In the genomic region with DNA sequence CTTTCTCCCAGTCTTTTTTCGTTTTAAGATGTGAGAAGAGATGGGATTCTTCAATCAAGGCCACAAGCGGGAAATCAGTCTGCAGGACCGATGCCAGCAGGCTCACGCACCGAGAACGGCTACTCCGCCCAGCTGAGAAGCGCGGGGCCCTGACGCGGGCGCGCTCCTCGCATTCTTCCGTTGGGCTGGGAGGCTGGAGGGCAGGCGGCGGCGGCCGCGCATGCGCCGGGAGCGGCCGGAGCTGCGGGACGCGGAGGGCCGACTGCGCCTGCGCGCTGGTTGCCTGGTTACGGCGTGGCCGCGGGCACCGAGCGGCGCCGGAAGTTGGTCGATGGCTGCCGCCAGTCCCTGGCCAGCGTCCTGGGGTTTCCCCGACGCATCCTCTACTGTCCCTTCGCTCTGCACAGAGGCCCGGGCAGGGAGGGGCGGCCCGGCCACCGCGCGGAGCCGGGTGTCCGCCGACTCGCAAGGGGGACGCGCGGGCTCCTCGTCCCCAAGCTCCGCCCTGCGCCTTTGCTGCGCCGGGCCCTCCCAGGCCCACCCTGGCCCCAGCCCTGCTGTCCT, we compare ENCODE assay signal across 8 cellular contexts. TPM values are rescaled to one million over a fixed set of nuclear protein-coding genes. Genes with fewer than 3 reads are reported as not detected.
DNase-seq lines count a peak whose midpoint lies in the region; ATAC-seq and TF ChIP-seq lines count a peak whose summit lies in the region.

No MANE protein-coding gene starts in this region.

- H3K36me3 ChIP-seq in H7 (replicated peaks; ENCODE audit: control insufficient read depth, insufficient read depth, low read length) = no peaks in the 10 kb centered on the region; the same call in 1 of the 2 replicates
- H3K36me3 ChIP-seq in RWPE2 (ENCODE audit: low read depth) = peaks cover 19% of the 10 kb centered on the region
- H3K36me3 ChIP-seq in stomach = peaks cover 0 to 11% (median 4%) of the 10 kb centered on the region in 4 donors

- peaks cover 43% of the 10 kb centered on the region for H3K4me1 Mint-ChIP-seq in neural crest cell

- H3K27ac Mint-ChIP-seq in neural crest cell (ENCODE audit: unreplicated experiment) = peak overlapping the region; percentile 98

- H3K27me3 Mint-ChIP-seq in neural crest cell (ENCODE audit: low read depth) = peaks cover 2% of the 10 kb centered on the region

- DNase-seq in G401 (ENCODE audit: low spot score) (peak; percentile 90), H7 (peak; percentile 99), LoVo (ENCODE audit: low spot score) (peak; percentile 95), RWPE2 (ENCODE audit: low spot score) (peak; percentile 90), activated gamma-delta T cell (lab: John Stamatoyannopoulos, UW) (peak; percentile 96), foreskin fibroblast (peak; percentile 74 to 95), neural crest cell (ENCODE audit: low read depth, low spot score) (peak; percentile 95), stomach (peak; percentile 95)

- H3K36me3 Mint-ChIP-seq in neural crest cell (ENCODE audit: low read depth) = no peaks in the 10 kb centered on the region

- no peak for TF ChIP-seq EP300 in stomach (IDR thresholded peaks at IDR 0.05)

- H3K4me3 ChIP-seq in H7 (ENCODE audit: insufficient read depth, low read depth, low read length) (peak overlapping the region; percentile 70), RWPE2 (ENCODE audit: severe bottlenecking) (peak overlapping the region; percentile 47), foreskin fibroblast (ENCODE audit: low read depth in 1 of 2, low read length in 2 of 2) (peak overlapping the region; percentile 68 to 70), stomach (peak overlapping the region; percentile 61 to 83 (median 64))

- H3K27me3 ChIP-seq in H7 (ENCODE audit: control insufficient read depth, insufficient read depth, low read length) = no peaks in the 10 kb centered on the region
- H3K27me3 ChIP-seq in RWPE2 (ENCODE audit: insufficient read depth, poor library complexity, severe bottlenecking) = no peaks in the 10 kb centered on the region
- peaks cover 0 to 5% (median 0%) of the 10 kb centered on the region in 3 donors for H3K27me3 ChIP-seq in stomach

- peak overlapping the region; percentile 82 for H3K27ac ChIP-seq in RWPE2 (ENCODE audit: poor library complexity, severe bottlenecking)
- peak overlapping the region; percentile 100 for H3K27ac ChIP-seq in stomach

- H3K9me3 ChIP-seq in RWPE2 (ENCODE audit: severe bottlenecking) = no peaks in the 10 kb centered on the region
- H3K9me3 ChIP-seq in stomach = no peaks in the 10 kb centered on the region

- intact Hi-C loops in stomach (cut with DNase I; ENCODE audit: low total_unique reads) = no loop called here

- TF ChIP-seq POLR2A in stomach (IDR thresholded peaks at IDR 0.05) = no peak

- peak; percentile 52 for ATAC-seq in RWPE2 (ENCODE audit: low read depth)

- H3K9me3 Mint-ChIP-seq in neural crest cell = no peaks in the 10 kb centered on the region

- WGBS in stomach, 5 donors = 0 to 2% (median 0%) methylated on average over 21 to 63 of the region's 63 CpGs

- H3K4me1 ChIP-seq in RWPE2 (ENCODE audit: insufficient read depth, poor library complexity, severe bottlenecking) (peaks cover 10% of the 10 kb centered on the region), stomach (peaks cover 40 to 67% (median 61%) of the 10 kb centered on the region in 4 donors)

- TF ChIP-seq CTCF in RWPE2 (IDR thresholded peaks at IDR 0.05; ENCODE audit: poor library complexity, severe bottlenecking) = no peak
- no peak for TF ChIP-seq CTCF in foreskin fibroblast (IDR thresholded peaks at IDR 0.05; ENCODE audit: low read depth, low read length)
- TF ChIP-seq CTCF in neural crest cell (conservative IDR thresholded peaks at IDR 0.05) = no peak
- TF ChIP-seq CTCF in stomach (IDR thresholded peaks at IDR 0.05) = no peak

- H3K4me3 Mint-ChIP-seq in neural crest cell = peak overlapping the region; percentile 94

- in situ Hi-C loops in G401 (cut with HindIII; ENCODE audit: low sequenced_read_pairs) = loop anchor here (10.0 kb wide), 2 partner anchors 91 to 191 kb away; no protein-coding TSS in a partner anchor

RNA-seq across cellular contexts. Expression of gene SEC16A, which starts 0.8 kb away (rescaled TPM):
- total RNA-seq in G401 (2014; rRNA removed; shearing (Covaris generic)) = 4.1 and 7.2 TPM in 2 replicates
- total RNA-seq in H7 (2014; rRNA removed; shearing (Covaris generic)) = 17.7 and 23.2 TPM in 2 replicates
- total RNA-seq in neural crest cell (77.2 and 79.4 TPM in 2 replicates), stomach (100 to 1,000 TPM in 1 of 5 donors, 10 to 100 TPM in 4; 14.6 to 105 (median 60.3) TPM)
- polyA plus RNA-seq in stomach = 10 to 100 TPM; 29.9 to 44.2 (median 32.2) TPM

RNA-seq across cellular contexts. Expression of gene INPP5E, which starts 44.0 kb away (rescaled TPM):
- 6.1 and 11.8 TPM in 2 replicates for total RNA-seq in G401 (2014; rRNA removed; shearing (Covaris generic))
- total RNA-seq in H7 (2014; rRNA removed; shearing (Covaris generic)) = 12.4 and 15.2 TPM in 2 replicates
- 28.7 and 29.6 TPM in 2 replicates for total RNA-seq in neural crest cell
- total RNA-seq in stomach = 10 to 100 TPM in 2 of 5 donors, 1 to 10 TPM in 3; 6.2 to 32.1 (median 9.7) TPM
- polyA plus RNA-seq in stomach = 1 to 10 TPM; 3.2 to 9.0 (median 4.2) TPM

Comparison
In these comparisons a context has a peak if more than half of its experiments do, and no peak if none do; other contexts are left out.
1. Peak in every context shown above with its lines: DNase-seq, ATAC-seq, H3K4me3 ChIP-seq and H3K27ac ChIP-seq.